In genomic region chrX:38375888-38376287, GRCh38 we compare ENCODE assay signal across 10 cellular contexts. TPM values are rescaled to one million over a fixed set of nuclear protein-coding genes. Genes with fewer than 3 reads are reported as not detected.
DNase-seq lines count a peak whose midpoint lies in the region; ATAC-seq and TF ChIP-seq lines count a peak whose summit lies in the region.
"Had no signal": no experiment of that assay in that cellular context is flagged by ENCODE, and none has a peak within 500 bp of the region (broad histone marks: within the 10 kb centered on the region; RNA-seq: fewer than 3 reads in every experiment).

No MANE protein-coding gene starts in this region.

- ATAC-seq in Right ventricle myocardium superior (ENCODE audit: poor library complexity), result no peak

- H3K4me1 Mint-ChIP-seq in endothelial cell (ENCODE audit: unreplicated experiment) (no peaks in the 10 kb centered on the region), type B pancreatic cell (ENCODE audit: unreplicated experiment) (no peaks in the 10 kb centered on the region)

- H3K27me3 ChIP-seq in cardiac muscle cell, result no peaks in the 10 kb centered on the region
- H3K27me3 ChIP-seq: right atrium auricular region had no signal

- no peaks in the 10 kb centered on the region for H3K36me3 Mint-ChIP-seq in endothelial cell (ENCODE audit: low read depth, unreplicated experiment)
- H3K36me3 Mint-ChIP-seq in type B pancreatic cell, result no peaks in the 10 kb centered on the region

- peak; percentile 50 for TF ChIP-seq CTCF in cardiac muscle cell (IDR thresholded peaks at IDR 0.05; ENCODE audit: low read depth, low read length)
- peak; percentile 26 for TF ChIP-seq CTCF in endothelial cell (IDR thresholded peaks at IDR 0.05; ENCODE audit: unreplicated experiment)
- peak; percentile 59 for TF ChIP-seq CTCF in type B pancreatic cell (conservative IDR thresholded peaks at IDR 0.05)

- no peaks in the 10 kb centered on the region for H3K9me3 ChIP-seq in cardiac muscle cell (ENCODE audit: low read depth)
- H3K9me3 ChIP-seq: right atrium auricular region had no signal

- peak; percentile 8 to 21 for DNase-seq in cardiac muscle cell (ENCODE audit: low read depth in 1 of 2, low spot score in 1 of 2)
- DNase-seq in Right ventricle myocardium superior, result no peak
- peak; percentile 17 to 56 for DNase-seq in NCI-H526 (lab: John Stamatoyannopoulos, UW)
- DNase-seq in endothelial cell (ENCODE audit: low spot score), result peak; percentile 18
- DNase-seq in type B pancreatic cell (ENCODE audit: extremely low spot score, unreplicated experiment), result no peak
- no peak for DNase-seq in AML-193 (lab: John Stamatoyannopoulos, UW)
- DNase-seq in LoVo (ENCODE audit: low spot score), result no peak
- no peak for DNase-seq in NCI-H2029 (lab: John Stamatoyannopoulos, UW)
- DNase-seq: NCI-H1105 had no signal

- no peaks in the 10 kb centered on the region for H3K9me3 Mint-ChIP-seq in endothelial cell (ENCODE audit: unreplicated experiment)
- H3K9me3 Mint-ChIP-seq in type B pancreatic cell, result no peaks in the 10 kb centered on the region

- intact Hi-C loops in Right ventricle myocardium superior (cut with DNase I), result no loop called here

- no peak overlapping the region for H3K27ac Mint-ChIP-seq in endothelial cell (ENCODE audit: unreplicated experiment)
- no peak overlapping the region for H3K27ac Mint-ChIP-seq in type B pancreatic cell

- H3K27me3 Mint-ChIP-seq in endothelial cell (ENCODE audit: unreplicated experiment) (no peaks in the 10 kb centered on the region), type B pancreatic cell (no peaks in the 10 kb centered on the region)

- no peaks in the 10 kb centered on the region for H3K4me1 ChIP-seq in cardiac muscle cell (ENCODE audit: low read depth)
- H3K4me1 ChIP-seq: right atrium auricular region had no signal

- no peaks in the 10 kb centered on the region for H3K36me3 ChIP-seq in cardiac muscle cell
- H3K36me3 ChIP-seq: right atrium auricular region had no signal

- H3K27ac ChIP-seq in cardiac muscle cell, result no peak overlapping the region
- H3K27ac ChIP-seq: right atrium auricular region had no signal

- no peak overlapping the region for H3K4me3 Mint-ChIP-seq in endothelial cell (ENCODE audit: unreplicated experiment)
- no peak overlapping the region for H3K4me3 Mint-ChIP-seq in type B pancreatic cell

- H3K4me3 ChIP-seq in cardiac muscle cell, result no peak overlapping the region
- H3K4me3 ChIP-seq: right atrium auricular region had no signal

RNA-seq across cellular contexts. Expression of gene OTC, which starts 23.5 kb away (rescaled TPM):
- total RNA-seq in cardiac muscle cell (not detected in 2 replicates), Right ventricle myocardium superior (not detected), endothelial cell (ENCODE audit: unreplicated experiment) (not detected), type B pancreatic cell (ENCODE audit: low replicate concordance) (3.2 and 12.9 TPM in 2 replicates)
- polyA plus RNA-seq in cardiac muscle cell, result not detected in 2 replicates
- total RNA-seq: right atrium auricular region had no signal

RNA-seq across cellular contexts. Expression of gene RPGR, which starts 48.6 kb away (rescaled TPM):
- total RNA-seq in cardiac muscle cell (6.3 and 7.6 TPM in 2 replicates), Right ventricle myocardium superior (3.5 TPM), endothelial cell (ENCODE audit: unreplicated experiment) (17.2 TPM), type B pancreatic cell (ENCODE audit: low replicate concordance) (8.4 and 13.2 TPM in 2 replicates)
- 6.5 and 7.3 TPM in 2 replicates for polyA plus RNA-seq in cardiac muscle cell

Comparison
In these comparisons a context has a peak if more than half of its experiments do, and no peak if none do; other contexts are left out.
1. DNase-seq: peak in cardiac muscle cell (2 of 2), NCI-H526 (2 of 2) and endothelial cell (single experiment); none in Right ventricle myocardium superior (single experiment), type B pancreatic cell (single experiment), AML-193 (0 of 2), LoVo (single experiment) and NCI-H2029 (single experiment).
2. Peak in every context shown above with its lines, with median percentiles within 50 percentile points of each other: CTCF ChIP-seq.